10 cellular contexts compared by ENCODE assay signal in the genomic region with DNA sequence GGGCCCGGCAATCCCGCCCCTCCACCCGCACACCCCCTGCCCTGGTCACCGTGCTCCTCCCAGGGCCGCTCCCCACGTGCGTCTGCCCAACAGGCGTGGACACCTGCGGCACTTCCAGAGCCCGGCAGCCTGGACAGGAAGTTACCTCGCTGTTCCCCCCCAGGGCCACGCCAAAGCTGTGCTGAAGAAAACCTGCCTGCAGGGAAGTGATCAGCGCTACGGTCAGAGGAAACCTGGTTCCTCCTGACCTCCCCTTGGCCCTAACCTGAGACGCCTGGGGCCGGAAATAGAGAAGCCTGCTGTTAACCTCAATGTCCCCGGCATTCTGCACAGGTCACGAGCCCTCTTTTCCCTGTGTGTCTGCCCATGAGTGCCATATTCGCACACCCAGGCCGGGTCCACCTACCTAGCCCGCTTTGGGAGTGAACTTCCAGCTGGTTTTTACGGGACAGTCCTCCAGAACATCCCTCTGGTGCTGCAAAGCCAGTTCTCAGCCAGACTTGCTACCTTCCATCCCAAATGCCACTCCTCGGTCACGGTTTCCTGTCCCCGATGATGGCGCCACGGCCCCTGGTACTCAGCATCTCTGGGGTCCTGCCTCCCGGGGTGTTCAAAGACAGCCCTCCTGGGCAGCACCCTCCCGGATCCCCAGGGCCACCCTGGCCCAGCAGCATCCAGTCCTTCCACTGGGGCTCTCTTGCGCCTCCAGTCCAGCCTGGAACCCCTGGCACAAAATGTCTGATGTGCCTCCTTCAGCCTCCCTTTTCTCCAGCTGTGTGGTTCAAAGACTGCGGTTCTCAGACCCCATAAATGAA. TPM values are rescaled to one million over a fixed set of nuclear protein-coding genes. Genes with fewer than 3 reads are reported as not detected.
DNase-seq lines count a peak whose midpoint lies in the region; ATAC-seq, FAIRE-seq and TF ChIP-seq lines count a peak whose summit lies in the region.
"Had no signal": no experiment of that assay in that cellular context is flagged by ENCODE, and none has a peak within 500 bp of the region (broad histone marks: within the 10 kb centered on the region; RNA-seq: fewer than 3 reads in every experiment).

No MANE protein-coding gene starts in this region.

- POLR2A ChIA-PET in HepG2 (lab: Yijun Ruan, JAX), result no interaction called here

- no peaks in the 10 kb centered on the region; the same call in 1 of the 2 replicates for H4K20me1 ChIP-seq in HepG2 (ENCODE audit: insufficient read depth, low read length)

- no peak overlapping the region for H3K4me3 ChIP-seq in HepG2 (replicated peaks in 1 of 3; ENCODE audit: insufficient read depth in 1 of 3, low read depth in 2 of 3, low read length in 3 of 3)

- TF ChIP-seq EP300 in HepG2 (IDR thresholded peaks at IDR 0.05; ENCODE audit: low read depth in 2 of 2, low read length in 2 of 2) (no peak), HepG2 (CRISPR knock-in tag; IDR thresholded peaks at IDR 0.05; ENCODE audit: borderline replicate concordance) (no peak)

- no peak overlapping the region for H3K9ac ChIP-seq in HepG2 (ENCODE audit: insufficient read depth, low read depth, low read length)

- ATAC-seq in GM21619 (IDR thresholded peaks at IDR 0.05; ENCODE audit: unreplicated experiment), result peak; percentile 59
- ATAC-seq in HG03460 (IDR thresholded peaks at IDR 0.05; ENCODE audit: unreplicated experiment), result peak; percentile 54
- peak; percentile 20 for ATAC-seq in HepG2

- DNase-seq in GM13977 (ENCODE audit: low spot score), result peak; percentile 62
- no peak for DNase-seq in HepG2 (ENCODE audit: low spot score)
- no peak for DNase-seq in GM19240 (ENCODE audit: insufficient read length, low spot score)
- no peak for DNase-seq in inferior parietal cortex (ENCODE audit: extremely low spot score)
- no peak for DNase-seq in SKM-1 (lab: John Stamatoyannopoulos, UW; ENCODE audit: unreplicated experiment)
- no peak for DNase-seq in NCI-H146 (lab: John Stamatoyannopoulos, UW)
- DNase-seq: hippocampal formation had no signal

- no peak for FAIRE-seq in HepG2 (lab: Jason Lieb, UNC)

- no TSS peak for BruUV-seq in HepG2 (replicated peaks; lab: Mats Ljungman, UMichigan)

- H3K27me3 ChIP-seq in HepG2 (ENCODE audit: control insufficient read depth in 1 of 2, insufficient read depth in 2 of 2, low read length in 2 of 2), result peaks cover 17 to 86% of the 10 kb centered on the region in 2 experiments

- WGBS in HepG2 (ENCODE audit: low lambda C conversion rate), result 35% methylated on average over 31 of the region's 31 CpGs

- no peaks in the 10 kb centered on the region for H3K9me3 ChIP-seq in HepG2 (ENCODE audit: low read length)

- H3K79me2 ChIP-seq in HepG2 (ENCODE audit: insufficient read depth, low read length), result no peaks in the 10 kb centered on the region

- no peak overlapping the region for H2AFZ ChIP-seq in HepG2 (ENCODE audit: low read length)

- TF ChIP-seq CTCF in GM13977 (IDR thresholded peaks at IDR 0.05; ENCODE audit: extremely low read depth, insufficient read depth, missing control alignments), result no peak
- no peak for TF ChIP-seq CTCF in HepG2 (CRISPR knock-in tag; IDR thresholded peaks at IDR 0.05)

- H3K36me3 ChIP-seq in HepG2 (replicated peaks in 1 of 2; ENCODE audit: control insufficient read depth in 1 of 2, insufficient read depth in 2 of 2, low read length in 2 of 2), result no peaks in the 10 kb centered on the region

- TF ChIP-seq RAD21 in HepG2 (CRISPR knock-in tag; IDR thresholded peaks at IDR 0.05), result no peak

- TF ChIP-seq POLR2A in HepG2 (IDR thresholded peaks at IDR 0.05; ENCODE audit: insufficient read depth in 1 of 2, low read depth in 2 of 2, low read length in 2 of 2), result no peak

- in situ Hi-C loops in GM13977 (cut with MboI; ENCODE audit: low pct_unique_long_range_greater_than_20kb, low sequenced_read_pairs, unreplicated experiment) (no loop called here), HepG2 (cut with HindIII; ENCODE audit: extremely low pct_ligation_motif_present, low pct_unique_long_range_greater_than_20kb) (no loop called here)

- H3K4me1 ChIP-seq in HepG2 (ENCODE audit: insufficient read depth, low read length), result no peaks in the 10 kb centered on the region

- no peak overlapping the region for H3K27ac ChIP-seq in HepG2 (ENCODE audit: extremely low read length, insufficient read depth, low read length)
- H3K27ac ChIP-seq: RWPE1 had no signal

- CTCF ChIA-PET in HepG2 (lab: Yijun Ruan, JAX; ENCODE audit: low intra/inter-chr PET ratio, low total read pairs), result no interaction called here

- intact Hi-C loops in HepG2 (cut with micrococcal nuclease; ENCODE audit: unreplicated experiment), result no loop called here

- no peak overlapping the region for H3K4me2 ChIP-seq in HepG2 (ENCODE audit: low read depth, low read length)

TF ChIP-seq in HepG2, 621 proteins besides CTCF, POLR2A, EP300 and RAD21:
- TF ChIP-seq FOXP4 (CRISPR knock-in tag; IDR thresholded peaks at IDR 0.05) (no peak), ZNF773 (CRISPR knock-in tag; IDR thresholded peaks at IDR 0.05; ENCODE audit: borderline replicate concordance) (0 out of 2 replicates have a peak, but pooled peaks have one; percentile 8), GABPB1 (CRISPR knock-in tag; IDR thresholded peaks at IDR 0.05) (peak; percentile 27; the same call in 1 of the 2 replicates), JARID2 (CRISPR knock-in tag; IDR thresholded peaks at IDR 0.05; ENCODE audit: insufficient replicate concordance) (no peak), NFKB2 (CRISPR knock-in tag; IDR thresholded peaks at IDR 0.05; ENCODE audit: borderline replicate concordance) (0 out of 2 replicates have a peak, but pooled peaks have one; percentile 24), ZNF451 (CRISPR knock-in tag; IDR thresholded peaks at IDR 0.05) (no peak)

RNA-seq across cellular contexts. Expression of gene IRF4, which starts 12.0 kb away (rescaled TPM):
- total RNA-seq in HepG2 (2016; rRNA removed; fragmentation: Illumina TruSeq; extraction: Trizol), result 0.07 and 0.09 TPM in 2 replicates
- total RNA-seq in HepG2 (2016; cell fraction: cytosol; rRNA removed; fragmentation: Illumina TruSeq; extraction: Trizol; ENCODE audit: low read depth), result not detected in 2 replicates
- 0.06 and 0.13 TPM in 2 replicates for total RNA-seq in HepG2 (2016; cell fraction: insoluble cytoplasmic fraction; rRNA removed; fragmentation: Illumina TruSeq; extraction: Trizol)
- total RNA-seq in HepG2 (2016; cell fraction: membrane; rRNA removed; fragmentation: Illumina TruSeq; extraction: Trizol), result 0.19 and 0.21 TPM in 2 replicates
- total RNA-seq in HepG2 (2016; cell fraction: nucleus; rRNA removed; fragmentation: Illumina TruSeq; extraction: Trizol), result 0.09 TPM in 1 of 2 replicates, not detected in the other
- 0.07 TPM in 2 replicates for polyA plus RNA-seq in HepG2 (2011; rRNA removed)
- 0.04 and 0.24 TPM in 2 replicates for polyA plus RNA-seq in HepG2 (2011; cell fraction: cytosol; rRNA removed)
- 0.16 and 0.51 TPM in 2 replicates for polyA plus RNA-seq in HepG2 (2011; cell fraction: nucleus; rRNA removed)
- polyA plus RNA-seq in HepG2 (2012), result 0.04 and 0.11 TPM in 2 replicates
- polyA plus RNA-seq in HepG2 (2016; cell fraction: cytosol; fragmentation: Illumina TruSeq; extraction: Trizol; ENCODE audit: low read depth), result not detected in 2 replicates
- polyA plus RNA-seq in HepG2 (2016; cell fraction: insoluble cytoplasmic fraction; fragmentation: Illumina TruSeq; extraction: Trizol; ENCODE audit: low read depth), result 0.09 and 0.10 TPM in 2 replicates
- 0.03 and 0.05 TPM in 2 replicates for polyA plus RNA-seq in HepG2 (2016; cell fraction: membrane; fragmentation: Illumina TruSeq; extraction: Trizol; ENCODE audit: low read depth)
- 0.11 and 0.30 TPM in 2 replicates for polyA plus RNA-seq in HepG2 (2016; cell fraction: nucleus; fragmentation: Illumina TruSeq; extraction: Trizol; ENCODE audit: insufficient read depth, low read depth)
- polyA minus RNA-seq in HepG2 (2011; rRNA and poly(A)+ RNA removed; ENCODE audit: low replicate concordance), result 0.72 TPM in 1 of 2 replicates, not detected in the other
- polyA minus RNA-seq in HepG2 (2011; cell fraction: cytosol; rRNA and poly(A)+ RNA removed), result not detected in 2 replicates
- polyA minus RNA-seq in HepG2 (2011; cell fraction: nucleus; rRNA and poly(A)+ RNA removed), result 0.12 and 0.13 TPM in 2 replicates
